Comparison of ENCODE assay signal across 13 cellular contexts in genomic region chr6:47357827-47358226, GRCh38. TPM values are rescaled to one million over a fixed set of nuclear protein-coding genes. Genes with fewer than 3 reads are reported as not detected.
DNase-seq lines count a peak whose midpoint lies in the region; ATAC-seq and TF ChIP-seq lines count a peak whose summit lies in the region.
"Had no signal": no experiment of that assay in that cellular context is flagged by ENCODE, and none has a peak within 500 bp of the region (broad histone marks: within the 10 kb centered on the region; RNA-seq: fewer than 3 reads in every experiment).

No MANE protein-coding gene starts in this region.

- H3K4me1 Mint-ChIP-seq in activated B cell treated with CpG ODN at 0.5 μM for 24 hours, result peaks cover 32% of the 10 kb centered on the region
- no peaks in the 10 kb centered on the region for H3K4me1 Mint-ChIP-seq in activated naive CD4-positive, alpha-beta T cell treated with anti-CD3 and anti-CD28 coated beads for 36 hours (ENCODE audit: low read depth)
- H3K4me1 Mint-ChIP-seq: central memory CD8-positive, alpha-beta T cell had no signal

- H3K27me3 Mint-ChIP-seq in activated B cell treated with CpG ODN at 0.5 μM for 24 hours, result no peaks in the 10 kb centered on the region
- peaks cover 22% of the 10 kb centered on the region for H3K27me3 Mint-ChIP-seq in activated naive CD4-positive, alpha-beta T cell treated with anti-CD3 and anti-CD28 coated beads for 36 hours (ENCODE audit: low read depth)

- peaks cover 0 to 5% (median 0%) of the 10 kb centered on the region in 45 donors for H3K27me3 ChIP-seq in dorsolateral prefrontal cortex

- no peak overlapping the region for H3K27ac ChIP-seq in dorsolateral prefrontal cortex

- TF ChIP-seq CTCF in activated B cell treated with CpG ODN at 0.5 μM for 24 hours (IDR thresholded peaks at IDR 0.05) (no peak), dorsolateral prefrontal cortex (IDR thresholded peaks at IDR 0.05 in 54 of 56, conservative IDR thresholded peaks at IDR 0.05 in 2 of 56; ENCODE audit: low read depth in 1 of 56, partially characterized antibody in 56 of 56) (no peak)

- intact Hi-C loops in activated B cell treated with CpG ODN at 0.5 μM for 24 hours (cut with micrococcal nuclease), result no loop called here
- intact Hi-C loops in activated naive CD4-positive, alpha-beta T cell treated with anti-CD3 and anti-CD28 coated beads for 36 hours (cut with micrococcal nuclease), result no loop called here
- intact Hi-C loops in dorsolateral prefrontal cortex (cut with DNase I), result no loop called here

- POLR2A ChIA-PET in activated B cell treated with CpG ODN at 0.5 μM for 24 hours (lab: Charles Lee), result no interaction called here

- H3K4me3 ChIP-seq in dorsolateral prefrontal cortex, result no peak overlapping the region

- DNase-seq in activated B cell treated with CpG ODN at 0.5 μM for 24 hours (no peak), epidermal melanocyte (ENCODE audit: insufficient read length, low spot score) (no peak), DMS 273 (lab: John Stamatoyannopoulos, UW; ENCODE audit: unreplicated experiment) (no peak), dorsolateral prefrontal cortex (no peak)
- no peak for DNase-seq in activated naive CD4-positive, alpha-beta T cell treated with anti-CD3 and anti-CD28 coated beads for 36 hours
- DNase-seq: activated CD4-positive, CD25-positive, alpha-beta regulatory T cell treated with anti-CD3 and anti-CD28 coated beads, Interleukin-2, amount 50 U/mL, for 72 hours; NCI-H2227 treated with DMSO at 0.1 percent for 48 hours had no signal

- no peak overlapping the region for H3K4me3 Mint-ChIP-seq in activated B cell treated with CpG ODN at 0.5 μM for 24 hours
- no peak overlapping the region for H3K4me3 Mint-ChIP-seq in activated naive CD4-positive, alpha-beta T cell treated with anti-CD3 and anti-CD28 coated beads for 36 hours
- H3K4me3 Mint-ChIP-seq: central memory CD8-positive, alpha-beta T cell; nephron had no signal

- CTCF ChIA-PET in activated B cell treated with CpG ODN at 0.5 μM for 24 hours (lab: Charles Lee), result no interaction called here
- CTCF ChIA-PET in activated naive CD4-positive, alpha-beta T cell treated with anti-CD3 and anti-CD28 coated beads for 36 hours (lab: Charles Lee), result interaction anchor here (0.6 kb wide), 1 partner anchor 260 kb away, joined by 4 read pairs; no protein-coding TSS in a partner anchor

- H3K27ac Mint-ChIP-seq in activated B cell treated with CpG ODN at 0.5 μM for 24 hours, result no peak overlapping the region
- H3K27ac Mint-ChIP-seq in activated naive CD4-positive, alpha-beta T cell treated with anti-CD3 and anti-CD28 coated beads for 36 hours, result no peak overlapping the region
- H3K27ac Mint-ChIP-seq: activated T-helper 2 cell treated with anti-CD3 and anti-CD28 coated beads, Interferon-gamma antibody, Interleukin-2, Interleukin-4, amounts not matched to agents 10 μg/mL and 5 μg/mL and 100 μg/mL, durations not matched to agents 14 hours and 24 hours and 36 hours; nephron had no signal

- ATAC-seq in GM19025 (IDR thresholded peaks at IDR 0.05; ENCODE audit: low read depth, unreplicated experiment) (peak; percentile 62), GM21786 (IDR thresholded peaks at IDR 0.05; ENCODE audit: unreplicated experiment) (peak; percentile 75), HG03159 (IDR thresholded peaks at IDR 0.05; ENCODE audit: unreplicated experiment) (peak; percentile 71), activated B cell treated with CpG ODN at 0.5 μM for 24 hours (ENCODE audit: low read depth) (peak; percentile 31)

- H3K9me3 Mint-ChIP-seq in activated B cell treated with CpG ODN at 0.5 μM for 24 hours, result no peaks in the 10 kb centered on the region
- no peaks in the 10 kb centered on the region for H3K9me3 Mint-ChIP-seq in activated naive CD4-positive, alpha-beta T cell treated with anti-CD3 and anti-CD28 coated beads for 36 hours
- H3K9me3 Mint-ChIP-seq: activated T-helper 2 cell treated with anti-CD3 and anti-CD28 coated beads, Interferon-gamma antibody, Interleukin-2, Interleukin-4, amounts not matched to agents 10 μg/mL and 5 μg/mL and 100 μg/mL, durations not matched to agents 14 hours and 24 hours and 36 hours; central memory CD8-positive, alpha-beta T cell; nephron had no signal

- no peaks in the 10 kb centered on the region for H3K36me3 Mint-ChIP-seq in activated B cell treated with CpG ODN at 0.5 μM for 24 hours (ENCODE audit: low read depth)
- no peaks in the 10 kb centered on the region for H3K36me3 Mint-ChIP-seq in activated naive CD4-positive, alpha-beta T cell treated with anti-CD3 and anti-CD28 coated beads for 36 hours (ENCODE audit: low read depth)

RNA-seq across cellular contexts. Expression of gene TNFRSF21, which starts 48.1 kb away (rescaled TPM):
- total RNA-seq in activated B cell treated with CpG ODN at 0.5 μM for 24 hours (1.0 and 1.1 TPM in 2 replicates), dorsolateral prefrontal cortex (10 to 100 TPM; 35.8 to 77.3 (median 56.1) TPM)
- total RNA-seq in activated naive CD4-positive, alpha-beta T cell treated with anti-CD3 and anti-CD28 coated beads for 36 hours, result 1 to 10 TPM; 3.6 to 4.3 TPM

Comparison
In these comparisons a context has a peak if more than half of its experiments do, and no peak if none do; other contexts are left out.
1. RNA of gene TNFRSF21, which starts 48.1 kb away (total RNA-seq): 35.8 to 77.3 TPM in dorsolateral prefrontal cortex; 3.6 to 4.3 TPM in activated naive CD4-positive, alpha-beta T cell treated with anti-CD3 and anti-CD28 coated beads for 36 hours and 1.0 to 1.1 TPM in activated B cell treated with CpG ODN at 0.5 μM for 24 hours; every median in the first group is over 4 times any median in the second.
2. Peak in every context shown above with its lines, with median percentiles within 50 percentile points of each other: ATAC-seq.